Comparison of ENCODE assay signal across 19 cellular contexts in genomic region chr3:112855883-112856282, GRCh38. TPM values are rescaled to one million over a fixed set of nuclear protein-coding genes. Genes with fewer than 3 reads are reported as not detected.
DNase-seq lines count a peak whose midpoint lies in the region; ATAC-seq and TF ChIP-seq lines count a peak whose summit lies in the region.
"Had no signal": no experiment of that assay in that cellular context is flagged by ENCODE, and none has a peak within 500 bp of the region (broad histone marks: within the 10 kb centered on the region; RNA-seq: fewer than 3 reads in every experiment).

No MANE protein-coding gene starts in this region.

- H3K9me3 ChIP-seq in BLaER1 treated with 17β-estradiol and CSF1 and Interleukin-3, amounts not matched to agents 10 nM and 100 nM (replicated peaks in 1 of 11) = peaks cover 24 to 43% (median 32%) of the 10 kb centered on the region in 11 experiments
- no peaks in the 10 kb centered on the region for H3K9me3 ChIP-seq in T-helper 17 cell (ENCODE audit: control insufficient read depth, low read length, poor library complexity, severe bottlenecking)

- H3K27ac ChIP-seq in BLaER1 treated with 17β-estradiol and CSF1 and Interleukin-3, amounts not matched to agents 10 nM and 100 nM = no peak overlapping the region
- no peak overlapping the region for H3K27ac ChIP-seq in coronary artery

- ATAC-seq in T-helper 17 cell = no peak
- ATAC-seq in natural killer cell = no peak
- ATAC-seq in GM19023 (IDR thresholded peaks at IDR 0.05; ENCODE audit: unreplicated experiment) = no peak

- no peak for TF ChIP-seq CTCF in natural killer cell (IDR thresholded peaks at IDR 0.05)
- TF ChIP-seq CTCF in HFFc6 (IDR thresholded peaks at IDR 0.05) = no peak
- TF ChIP-seq CTCF in coronary artery (IDR thresholded peaks at IDR 0.05) = no peak

- H4K20me1 ChIP-seq in BLaER1 treated with 17β-estradiol and CSF1 and Interleukin-3, amounts not matched to agents 10 nM and 100 nM = no peaks in the 10 kb centered on the region

- H3K27ac Mint-ChIP-seq in T-helper 17 cell (peak overlapping the region; percentile 6), natural killer cell (peak overlapping the region; percentile 70 to 71), HFFc6 (no peak overlapping the region)
- H3K27ac Mint-ChIP-seq: H9 had no signal

- H3K27me3 ChIP-seq in BLaER1 treated with 17β-estradiol and CSF1 and Interleukin-3, amounts not matched to agents 10 nM and 100 nM = peaks cover 0 to 11% (median 0%) of the 10 kb centered on the region in 11 experiments; a peak in 2 of 22 replicates

- H3K9me3 Mint-ChIP-seq in natural killer cell (peaks cover 17 to 25% of the 10 kb centered on the region in 2 donors), HFFc6 (peaks cover 10% of the 10 kb centered on the region)

- H3K4me1 Mint-ChIP-seq in T-helper 17 cell = peaks cover 18% of the 10 kb centered on the region
- peaks cover 28 to 31% of the 10 kb centered on the region in 2 donors for H3K4me1 Mint-ChIP-seq in natural killer cell
- H3K4me1 Mint-ChIP-seq in HFFc6 (ENCODE audit: low read depth) = peaks cover 9% of the 10 kb centered on the region; the same call in 1 of the 2 replicates

- H3K4me3 Mint-ChIP-seq in T-helper 17 cell (no peak overlapping the region), natural killer cell (no peak overlapping the region), HFFc6 (no peak overlapping the region)
- H3K4me3 Mint-ChIP-seq: CD14-positive monocyte, H9 had no signal

- DNase-seq in NCI-H69 (lab: John Stamatoyannopoulos, UW) (peak; percentile 85), T-helper 17 cell (no peak), natural killer cell (no peak), HFFc6 (no peak), coronary artery (ENCODE audit: low spot score) (no peak)
- DNase-seq in stimulated activated CD4-positive, alpha-beta T cell treated with anti-CD3 and anti-CD28 coated beads, Interleukin-15, amount 100 ng/mL, for 24 hours = no peak
- DNase-seq: ACHN, Calu3, DMS 273 treated with DMSO at 0.1 percent for 48 hours, DMS79 treated with DMSO at 0.1 percent for 48 hours, EL, GOT3, H9, IMR-90 had no signal

- H3K4me3 ChIP-seq in BLaER1 treated with 17β-estradiol and CSF1 and Interleukin-3, amounts not matched to agents 10 nM and 100 nM = no peak overlapping the region
- H3K4me3 ChIP-seq in coronary artery = no peak overlapping the region

- no peaks in the 10 kb centered on the region for H3K27me3 Mint-ChIP-seq in T-helper 17 cell
- H3K27me3 Mint-ChIP-seq in natural killer cell (ENCODE audit: low read depth in 2 of 2) = no peaks in the 10 kb centered on the region
- H3K27me3 Mint-ChIP-seq in HFFc6 (ENCODE audit: insufficient read depth) = peaks cover 3% of the 10 kb centered on the region

- intact Hi-C loops in natural killer cell (cut with micrococcal nuclease) = no loop called here

- no peaks in the 10 kb centered on the region; a peak in 1 of 22 replicates for H3K36me3 ChIP-seq in BLaER1 treated with 17β-estradiol and CSF1 and Interleukin-3, amounts not matched to agents 10 nM and 100 nM

- H3K36me3 Mint-ChIP-seq in T-helper 17 cell (ENCODE audit: low read depth) (peaks cover 3% of the 10 kb centered on the region), natural killer cell (peaks cover 37% of the 10 kb centered on the region), HFFc6 (ENCODE audit: low read depth) (0 out of 2 replicates have a peak, but pooled peaks cover 4% of the 10 kb centered on the region)

- H3K4me2 ChIP-seq in BLaER1 treated with 17β-estradiol and CSF1 and Interleukin-3, amounts not matched to agents 10 nM and 100 nM = peak overlapping the region; percentile 39 to 77 (median 50)

- no peak overlapping the region for H3K9ac ChIP-seq in BLaER1 treated with 17β-estradiol and CSF1 and Interleukin-3, amounts not matched to agents 10 nM and 100 nM

- peaks cover 11 to 47% (median 28%) of the 10 kb centered on the region in 10 experiments for H3K4me1 ChIP-seq in BLaER1 treated with 17β-estradiol and CSF1 and Interleukin-3, amounts not matched to agents 10 nM and 100 nM

RNA-seq across cellular contexts. Expression of gene CD200R1L, which starts 9.2 kb away (rescaled TPM):
- total RNA-seq in T-helper 17 cell (not detected), natural killer cell (1 to 10 TPM in 1 of 3 donors, not detected in 2; 1.3 TPM)
- total RNA-seq in HFFc6 (2021; fragmentation: NEBNext Ultra II Directional; extraction: Animal tissue kit (Norgen Biotek cat#: 25700)) = not detected
- total RNA-seq: A172, Calu3, H9, HT-29, IMR-90 had no signal
